1 cellular context compared by ENCODE assay signal in genomic region chr6:83183082-83183828, GRCh38.
TF ChIP-seq lines count a peak whose summit lies in the region.

No MANE protein-coding gene starts in this region.

TF ChIP-seq in SK-N-SH, 30 proteins besides CTCF, POLR2A, EP300 and RAD21 (continued from another document):
- TF ChIP-seq REST (IDR thresholded peaks at IDR 0.05; ENCODE audit: low read depth, low read length) (0 out of 2 replicates have a peak, but pooled peaks have one; percentile 34), MAX (IDR thresholded peaks at IDR 0.05; ENCODE audit: low read depth) (no peak), YY1 (IDR thresholded peaks at IDR 0.05; ENCODE audit: low read depth) (no peak), NFIC (IDR thresholded peaks at IDR 0.05; ENCODE audit: borderline replicate concordance) (peak; percentile 12; the same call in 1 of the 2 replicates), RFX5 (IDR thresholded peaks at IDR 0.05; ENCODE audit: low read length) (no peak), TEAD4 (IDR thresholded peaks at IDR 0.05; ENCODE audit: borderline replicate concordance, insufficient read depth) (no peak), MXI1 (IDR thresholded peaks at IDR 0.05; ENCODE audit: low read depth, low read length) (no peak), USF2 (IDR thresholded peaks at IDR 0.05; ENCODE audit: borderline replicate concordance, low read depth, low read length) (no peak), NRF1 (IDR thresholded peaks at IDR 0.05; ENCODE audit: low read depth, low read length) (no peak), TCF12 (IDR thresholded peaks at IDR 0.05) (peak; percentile 89), TAF1 (IDR thresholded peaks at IDR 0.05; ENCODE audit: borderline replicate concordance, low read depth, low read length) (no peak), SMC3 (IDR thresholded peaks at IDR 0.05; ENCODE audit: low read depth, low read length) (no peak), RXRA (IDR thresholded peaks at IDR 0.05; ENCODE audit: borderline replicate concordance, low read depth) (peak; percentile 22; the same call in 1 of the 2 replicates), GABPA (IDR thresholded peaks at IDR 0.05; ENCODE audit: low read depth) (no peak), FOSL2 (IDR thresholded peaks at IDR 0.05; ENCODE audit: borderline replicate concordance, low read depth) (peak; percentile 88), FOXM1 (IDR thresholded peaks at IDR 0.05; ENCODE audit: low read depth) (no peak), PBX3 (IDR thresholded peaks at IDR 0.05) (peak; percentile 87), JUND (IDR thresholded peaks at IDR 0.05) (peak; percentile 75), EZH2phosphoT487 (IDR thresholded peaks at IDR 0.05; ENCODE audit: borderline replicate concordance, low read depth) (no peak), SIN3A (IDR thresholded peaks at IDR 0.05; ENCODE audit: borderline replicate concordance, low read depth, low read length) (0 out of 2 replicates have a peak, but pooled peaks have one; percentile 48), MEF2A (IDR thresholded peaks at IDR 0.05; ENCODE audit: borderline replicate concordance, low read depth) (no peak), ELF1 (IDR thresholded peaks at IDR 0.05) (no peak), POLR2AphosphoS5 (IDR thresholded peaks at IDR 0.05; ENCODE audit: low read depth, low read length) (peak; percentile 42; the same call in 1 of the 2 replicates), USF1 (IDR thresholded peaks at IDR 0.05; ENCODE audit: borderline replicate concordance, low read depth) (0 out of 2 replicates have a peak, but pooled peaks have one; percentile 15), ZBTB33 (IDR thresholded peaks at IDR 0.05; ENCODE audit: borderline replicate concordance, low read depth) (no peak), FOXJ3 (CRISPR knock-in tag; IDR thresholded peaks at IDR 0.05) (no peak), GATA2 (CRISPR knock-in tag; IDR thresholded peaks at IDR 0.05) (no peak), CHD2 (IDR thresholded peaks at IDR 0.05; ENCODE audit: low read length, partially characterized antibody) (no peak)
